12 cellular contexts compared by ENCODE assay signal in the genomic region with DNA sequence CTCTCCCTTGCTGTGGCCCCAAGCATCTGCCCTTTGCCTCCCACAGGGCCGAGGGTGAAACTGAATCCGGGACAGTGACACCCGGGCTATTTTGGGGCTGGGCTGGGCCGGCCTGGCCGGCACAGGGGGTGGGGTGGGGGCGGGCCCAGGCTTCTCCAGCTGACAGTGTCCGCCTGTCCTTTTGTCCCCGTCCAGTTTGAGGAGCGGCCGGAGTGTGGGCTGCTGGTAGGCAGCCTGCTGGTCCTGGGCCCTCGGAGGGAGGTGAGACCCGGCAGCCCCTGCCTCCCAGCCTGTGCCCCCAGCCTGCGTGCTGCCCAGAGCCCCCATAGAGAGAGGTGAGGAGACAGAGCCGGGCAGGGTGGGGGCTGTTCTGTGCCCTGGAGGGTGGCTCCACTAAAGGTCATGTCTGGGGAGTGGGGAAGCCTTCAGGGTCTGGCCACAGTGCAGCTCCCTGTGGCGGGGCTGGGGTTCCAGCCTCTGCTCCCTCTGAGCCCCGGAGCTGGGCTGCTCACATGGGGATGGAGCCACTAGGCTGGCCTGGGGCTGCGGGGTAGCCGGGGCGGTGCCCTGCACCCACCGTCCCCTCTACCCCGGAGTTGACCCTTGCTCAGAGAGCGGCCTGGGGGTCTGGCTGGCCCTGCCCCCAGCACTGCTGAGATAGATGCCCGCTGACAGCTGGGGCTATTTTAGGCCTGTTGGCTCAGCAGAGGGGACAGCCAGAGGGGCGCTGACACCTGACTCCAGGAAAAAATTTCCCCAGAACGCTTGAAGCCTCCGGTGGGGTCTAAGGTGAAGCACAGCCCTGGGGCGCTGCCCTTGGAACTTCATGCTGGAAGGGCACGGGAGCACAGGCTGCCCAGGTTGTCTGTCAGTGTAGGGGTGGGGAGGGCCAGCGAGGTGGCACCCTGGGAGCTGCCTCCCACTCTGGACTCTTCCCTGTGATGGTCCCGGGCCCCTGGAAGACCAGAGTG. TPM values are rescaled to one million over a fixed set of nuclear protein-coding genes. Genes with fewer than 3 reads are reported as not detected.
DNase-seq lines count a peak whose midpoint lies in the region; ATAC-seq, FAIRE-seq and TF ChIP-seq lines count a peak whose summit lies in the region.
"Had no signal": no experiment of that assay in that cellular context is flagged by ENCODE, and none has a peak within 500 bp of the region (broad histone marks: within the 10 kb centered on the region; RNA-seq: fewer than 3 reads in every experiment).

A gene with protein sequence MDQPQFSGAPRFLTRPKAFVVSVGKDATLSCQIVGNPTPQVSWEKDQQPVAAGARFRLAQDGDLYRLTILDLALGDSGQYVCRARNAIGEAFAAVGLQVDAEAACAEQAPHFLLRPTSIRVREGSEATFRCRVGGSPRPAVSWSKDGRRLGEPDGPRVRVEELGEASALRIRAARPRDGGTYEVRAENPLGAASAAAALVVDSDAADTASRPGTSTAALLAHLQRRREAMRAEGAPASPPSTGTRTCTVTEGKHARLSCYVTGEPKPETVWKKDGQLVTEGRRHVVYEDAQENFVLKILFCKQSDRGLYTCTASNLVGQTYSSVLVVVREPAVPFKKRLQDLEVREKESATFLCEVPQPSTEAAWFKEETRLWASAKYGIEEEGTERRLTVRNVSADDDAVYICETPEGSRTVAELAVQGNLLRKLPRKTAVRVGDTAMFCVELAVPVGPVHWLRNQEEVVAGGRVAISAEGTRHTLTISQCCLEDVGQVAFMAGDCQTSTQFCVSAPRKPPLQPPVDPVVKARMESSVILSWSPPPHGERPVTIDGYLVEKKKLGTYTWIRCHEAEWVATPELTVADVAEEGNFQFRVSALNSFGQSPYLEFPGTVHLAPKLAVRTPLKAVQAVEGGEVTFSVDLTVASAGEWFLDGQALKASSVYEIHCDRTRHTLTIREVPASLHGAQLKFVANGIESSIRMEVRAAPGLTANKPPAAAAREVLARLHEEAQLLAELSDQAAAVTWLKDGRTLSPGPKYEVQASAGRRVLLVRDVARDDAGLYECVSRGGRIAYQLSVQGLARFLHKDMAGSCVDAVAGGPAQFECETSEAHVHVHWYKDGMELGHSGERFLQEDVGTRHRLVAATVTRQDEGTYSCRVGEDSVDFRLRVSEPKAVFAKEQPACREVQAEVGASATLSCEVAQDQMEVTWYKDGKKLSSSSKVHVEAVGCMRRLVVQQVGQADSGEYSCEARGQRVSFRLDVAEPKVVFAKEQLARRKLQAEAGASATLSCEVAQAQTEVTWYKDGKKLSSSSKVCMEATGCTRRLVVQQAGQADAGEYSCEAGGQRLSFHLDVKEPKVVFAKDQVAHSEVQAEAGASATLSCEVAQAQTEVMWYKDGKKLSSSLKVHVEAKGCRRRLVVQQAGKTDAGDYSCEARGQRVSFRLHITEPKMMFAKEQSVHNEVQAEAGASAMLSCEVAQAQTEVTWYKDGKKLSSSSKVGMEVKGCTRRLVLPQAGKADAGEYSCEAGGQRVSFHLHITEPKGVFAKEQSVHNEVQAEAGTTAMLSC (N-terminal part only) (plus strand): TSS at position 194 of the 971 bp plus-strand sequence. CDS start 3,740 bp downstream, outside the sequence.

- H3K4me1 ChIP-seq in vagina: peaks cover 22% of the 10 kb centered on the region

- H3K36me3 ChIP-seq in vagina: no peaks in the 10 kb centered on the region

- H3K27ac Mint-ChIP-seq in natural killer cell (no peak within 1 kb of the TSS), neural crest cell (ENCODE audit: unreplicated experiment) (no peak within 1 kb of the TSS)
- H3K27ac Mint-ChIP-seq in natural killer cell treated with Interleukin-12 subunit alpha and Interleukin-12 subunit beta and Interleukin-15 and Interleukin-18, amount 100 ng/mL, for 72 hours: no peak within 1 kb of the TSS
- H3K27ac Mint-ChIP-seq: immature natural killer cell had no signal

- TF ChIP-seq POLR2A in vagina (IDR thresholded peaks at IDR 0.05): no peak

- DNase-seq in natural killer cell (no peak), frontal cortex (ENCODE audit: low spot score in 2 of 2) (no peak), neural crest cell (ENCODE audit: low read depth, low spot score) (no peak), vagina (ENCODE audit: extremely low spot score in 2 of 2) (peak in 1 of 2 donors; percentile 70), glomerular visceral epithelial cell (ENCODE audit: extremely low spot score) (no peak)
- DNase-seq in natural killer cell treated with Interleukin-12 subunit alpha and Interleukin-12 subunit beta and Interleukin-15 and Interleukin-18, amount 100 ng/mL, for 72 hours (ENCODE audit: low spot score): no peak
- DNase-seq: GDM1, immature natural killer cell, NCI-H526 treated with DMSO at 0.1 percent for 48 hours, T-helper 2 cell had no signal

- FAIRE-seq in frontal cortex (lab: Jason Lieb, UNC): no peak

- H3K27me3 ChIP-seq in vagina: no peaks in the 10 kb centered on the region

- ATAC-seq in natural killer cell: no peak
- ATAC-seq in natural killer cell treated with Interleukin-12 subunit alpha and Interleukin-12 subunit beta and Interleukin-15 and Interleukin-18, amount 100 ng/mL, for 72 hours: no peak
- ATAC-seq in GM18517 (IDR thresholded peaks at IDR 0.05; ENCODE audit: unreplicated experiment): no peak
- no peak for ATAC-seq in HG03045 (IDR thresholded peaks at IDR 0.05; ENCODE audit: unreplicated experiment)

- no peaks in the 10 kb centered on the region for H3K9me3 Mint-ChIP-seq in natural killer cell
- H3K9me3 Mint-ChIP-seq in natural killer cell treated with Interleukin-12 subunit alpha and Interleukin-12 subunit beta and Interleukin-15 and Interleukin-18, amount 100 ng/mL, for 72 hours: no peaks in the 10 kb centered on the region
- H3K9me3 Mint-ChIP-seq in neural crest cell: no peaks in the 10 kb centered on the region
- H3K9me3 Mint-ChIP-seq: immature natural killer cell had no signal

- H3K36me3 Mint-ChIP-seq in natural killer cell: no peaks in the 10 kb centered on the region
- H3K36me3 Mint-ChIP-seq in natural killer cell treated with Interleukin-12 subunit alpha and Interleukin-12 subunit beta and Interleukin-15 and Interleukin-18, amount 100 ng/mL, for 72 hours: no peaks in the 10 kb centered on the region
- no peaks in the 10 kb centered on the region for H3K36me3 Mint-ChIP-seq in neural crest cell (ENCODE audit: low read depth)
- H3K36me3 Mint-ChIP-seq: immature natural killer cell had no signal

- H3K4me1 Mint-ChIP-seq in natural killer cell (peaks cover 0 to 3% of the 10 kb centered on the region in 2 donors), neural crest cell (peaks cover 18% of the 10 kb centered on the region)
- H3K4me1 Mint-ChIP-seq in natural killer cell treated with Interleukin-12 subunit alpha and Interleukin-12 subunit beta and Interleukin-15 and Interleukin-18, amount 100 ng/mL, for 72 hours (ENCODE audit: low read depth in 2 of 2): no peaks in the 10 kb centered on the region

- no peaks in the 10 kb centered on the region for H3K9me3 ChIP-seq in vagina

- TF ChIP-seq CTCF in natural killer cell (IDR thresholded peaks at IDR 0.05): no peak
- TF ChIP-seq CTCF in neural crest cell (conservative IDR thresholded peaks at IDR 0.05): no peak
- TF ChIP-seq CTCF in vagina (IDR thresholded peaks at IDR 0.05): no peak

- H3K4me3 ChIP-seq in vagina: no peak within 1 kb of the TSS

- H3K4me3 Mint-ChIP-seq in natural killer cell (no peak within 1 kb of the TSS), neural crest cell (no peak within 1 kb of the TSS)
- H3K4me3 Mint-ChIP-seq in natural killer cell treated with Interleukin-12 subunit alpha and Interleukin-12 subunit beta and Interleukin-15 and Interleukin-18, amount 100 ng/mL, for 72 hours: no peak within 1 kb of the TSS
- H3K4me3 Mint-ChIP-seq: immature natural killer cell had no signal

- H3K27me3 Mint-ChIP-seq in natural killer cell (ENCODE audit: low read depth in 2 of 2) (no peaks in the 10 kb centered on the region), neural crest cell (ENCODE audit: low read depth) (no peaks in the 10 kb centered on the region)
- H3K27me3 Mint-ChIP-seq in natural killer cell treated with Interleukin-12 subunit alpha and Interleukin-12 subunit beta and Interleukin-15 and Interleukin-18, amount 100 ng/mL, for 72 hours: peaks cover 0 to 4% of the 10 kb centered on the region in 2 donors

- H3K27ac ChIP-seq in vagina: no peak within 1 kb of the TSS

- intact Hi-C loops in natural killer cell (cut with micrococcal nuclease): no loop called here
- intact Hi-C loops in vagina (cut with DNase I): no loop called here

RNA-seq across cellular contexts. Expression of the gene that starts here (rescaled TPM):
- total RNA-seq in natural killer cell (10 to 100 TPM in 2 of 3 donors, 1 to 10 TPM in 1; 9.6 to 30.0 (median 14.3) TPM), frontal cortex (30.2 TPM), neural crest cell (40.1 and 46.5 TPM in 2 replicates), vagina (35.8 TPM)
- total RNA-seq in natural killer cell treated with Interleukin-12 subunit alpha and Interleukin-12 subunit beta and Interleukin-15 and Interleukin-18, amount 100 ng/mL, for 72 hours: 10 to 100 TPM in 1 of 2 donors, 1 to 10 TPM in 1; 6.4 to 12.3 TPM
